24 cellular contexts compared by ENCODE assay signal in genomic region chr17:52395308-52395707, GRCh38.
DNase-seq lines count a peak whose midpoint lies in the region; ATAC-seq, FAIRE-seq and TF ChIP-seq lines count a peak whose summit lies in the region.
"Had no signal": no experiment of that assay in that cellular context is flagged by ENCODE, and none has a peak within 500 bp of the region (broad histone marks: within the 10 kb centered on the region; RNA-seq: fewer than 3 reads in every experiment).

No MANE protein-coding gene starts in this region.

- TF ChIP-seq EP300 in SK-N-SH (IDR thresholded peaks at IDR 0.05; ENCODE audit: borderline replicate concordance in 1 of 2, low read depth in 1 of 2, low read length in 1 of 2) (no peak), H1 (IDR thresholded peaks at IDR 0.05; ENCODE audit: borderline replicate concordance in 1 of 2, low read depth in 2 of 2, low read length in 2 of 2) (no peak)

- TF ChIP-seq RAD21 in SK-N-SH (IDR thresholded peaks at IDR 0.05; ENCODE audit: low read length) (no peak), H1 (IDR thresholded peaks at IDR 0.05 in 1 of 2, conservative IDR thresholded peaks at IDR 0.05 in 1 of 2; ENCODE audit: low read depth in 2 of 2, low read length in 2 of 2) (no peak)

- H3K4me1 Mint-ChIP-seq in stimulated activated memory B cell treated with anti-CD40 and anti-IgM and Interleukin-4, amounts not matched to agents 10 μg/mL and 1 μg/mL and 100 μg/mL, for 72 hours: no peaks in the 10 kb centered on the region
- H3K4me1 Mint-ChIP-seq: B cell; CD14-positive monocyte; CD8-positive, alpha-beta memory T cell; GM23338 had no signal

- H2BK5ac ChIP-seq in H1 (ENCODE audit: low read depth, low read length): no peak overlapping the region

- H3K79me2 ChIP-seq in SK-N-SH (ENCODE audit: insufficient read depth) (no peaks in the 10 kb centered on the region), H1 (ENCODE audit: control insufficient read depth in 1 of 2, insufficient read depth in 2 of 2, low read length in 2 of 2) (no peaks in the 10 kb centered on the region)

- TF ChIP-seq CTCF in SK-N-SH (IDR thresholded peaks at IDR 0.05): no peak
- TF ChIP-seq CTCF in H1 (IDR thresholded peaks at IDR 0.05; ENCODE audit: control extremely low read depth in 1 of 3, insufficient read depth in 1 of 3, low read depth in 1 of 3, low read length in 3 of 3): no peak

- no peak overlapping the region for H3K23ac ChIP-seq in H1 (ENCODE audit: insufficient read length)

- H3K9me2 ChIP-seq in SK-N-SH: no peaks in the 10 kb centered on the region

- FAIRE-seq in H1 (lab: Jason Lieb, UNC): no peak
- FAIRE-seq: A204.1, D721Med, GM12891, GM18507, H54 had no signal

- H3K4me3 ChIP-seq in SK-N-SH (ENCODE audit: low read depth in 2 of 2, low read length in 1 of 2) (no peak overlapping the region), H1 (ENCODE audit: extremely low read depth in 1 of 4, insufficient read depth in 2 of 4, low read depth in 3 of 4, low read length in 4 of 4) (no peak overlapping the region)
- H3K4me3 ChIP-seq: BLaER1 treated with 17β-estradiol and CSF1 and Interleukin-3, amounts not matched to agents 10 nM and 100 nM; GM23338; HAP-1 had no signal

- H3K9me3 Mint-ChIP-seq in stimulated activated memory B cell treated with anti-CD40 and anti-IgM and Interleukin-4, amounts not matched to agents 10 μg/mL and 1 μg/mL and 100 μg/mL, for 72 hours: no peaks in the 10 kb centered on the region

- H3K79me1 ChIP-seq in H1 (ENCODE audit: low read depth, low read length): no peaks in the 10 kb centered on the region

- peaks cover 0 to 4% of the 10 kb centered on the region in 2 experiments; a peak in 2 of 4 replicates for H3K4me1 ChIP-seq in SK-N-SH (ENCODE audit: control insufficient read depth in 1 of 2, insufficient read depth in 2 of 2, low read depth in 1 of 2, low read length in 1 of 2)
- no peaks in the 10 kb centered on the region for H3K4me1 ChIP-seq in H1 (replicated peaks in 1 of 4; ENCODE audit: control insufficient read depth in 3 of 4, insufficient read depth in 4 of 4, low read length in 3 of 4)
- H3K4me1 ChIP-seq: BLaER1 treated with 17β-estradiol and CSF1 and Interleukin-3, amounts not matched to agents 10 nM and 100 nM; HAP-1 had no signal

- no peak for TF ChIP-seq POLR2A in H1 (IDR thresholded peaks at IDR 0.05; ENCODE audit: control extremely low read depth in 1 of 2, low read depth in 2 of 2, low read length in 2 of 2)

- CTCF ChIA-PET in SK-N-SH (lab: Yijun Ruan, JAX): interaction anchor here (1.1 to 5.8 kb wide), 2 partner anchors 11 to 1024 kb away, joined by 4 to 49 read pairs; no protein-coding TSS in a partner anchor
- CTCF ChIA-PET in H1 (lab: Charles Lee; ENCODE audit: partially characterized antibody): interaction anchor here (0.7 kb wide), 1 partner anchor 11 kb away, joined by 3 read pairs; no protein-coding TSS in a partner anchor

- H3K9ac ChIP-seq in SK-N-SH (no peak overlapping the region), H1 (replicated peaks in 1 of 4; ENCODE audit: extremely low read depth in 1 of 4, low read depth in 3 of 4, low read length in 3 of 4) (no peak overlapping the region)
- H3K9ac ChIP-seq: BLaER1 treated with 17β-estradiol and CSF1 and Interleukin-3, amounts not matched to agents 10 nM and 100 nM had no signal

- no peak overlapping the region for H4K8ac ChIP-seq in H1 (ENCODE audit: extremely low read depth, insufficient read depth, low read length)

- H2AFZ ChIP-seq in SK-N-SH (ENCODE audit: low read depth): no peak overlapping the region
- 0 out of 2 replicates have a peak overlapping the region, but pooled peaks have one; percentile 49 for H2AFZ ChIP-seq in H1 (ENCODE audit: low read length)
- H2AFZ ChIP-seq: GM23338 had no signal

- no peak overlapping the region for H4K91ac ChIP-seq in H1 (replicated peaks; ENCODE audit: insufficient read length, low read length)

- H3K27ac ChIP-seq in SK-N-SH (ENCODE audit: low read depth in 2 of 2, low read length in 1 of 2) (no peak overlapping the region), H1 (ENCODE audit: low read depth, low read length) (no peak overlapping the region)
- H3K27ac ChIP-seq: 22Rv1; BLaER1 treated with 17β-estradiol and CSF1 and Interleukin-3, amounts not matched to agents 10 nM and 100 nM had no signal

- no peak overlapping the region for H2AK5ac ChIP-seq in H1 (ENCODE audit: low read depth, low read length)

- no peak overlapping the region for H2BK12ac ChIP-seq in H1 (ENCODE audit: low read depth, low read length)

- H3K4me2 ChIP-seq in SK-N-SH (no peak overlapping the region), H1 (ENCODE audit: insufficient read depth in 1 of 2, low read depth in 2 of 2, low read length in 2 of 2) (no peak overlapping the region)
- H3K4me2 ChIP-seq: BLaER1 treated with 17β-estradiol and CSF1 and Interleukin-3, amounts not matched to agents 10 nM and 100 nM; GM23338 had no signal

- no peak overlapping the region for H3K4ac ChIP-seq in H1 (replicated peaks; ENCODE audit: insufficient read length, low read depth, low read length)

- no peak overlapping the region for H2BK15ac ChIP-seq in H1 (ENCODE audit: low read length)

- 7% methylated on average over 3 of the region's 3 CpGs for WGBS in SK-N-SH (ENCODE audit: low lambda C conversion rate)
- 77% methylated on average over 3 of the region's 3 CpGs; no CpG with 5 or more reads in 1 of the 2 experiments for WGBS in H1 (ENCODE audit: extremely low coverage in 1 of 2, insufficient coverage in 1 of 2, insufficient read length in 1 of 2, insufficient replicate concordance in 2 of 2, low coverage in 1 of 2, low lambda C conversion rate in 2 of 2, missing lambda C conversion rate in 1 of 2), 2 experiments

- no peak overlapping the region for H3K27ac Mint-ChIP-seq in stimulated activated memory B cell treated with anti-CD40 and anti-IgM and Interleukin-4, amounts not matched to agents 10 μg/mL and 1 μg/mL and 100 μg/mL, for 72 hours
- H3K27ac Mint-ChIP-seq: B cell; CD14-positive monocyte; CD4-positive, alpha-beta T cell; CD8-positive, alpha-beta memory T cell; GM23338; HFFc6 had no signal

- H3K27me3 ChIP-seq in SK-N-SH (ENCODE audit: insufficient read depth) (no peaks in the 10 kb centered on the region), H1 (replicated peaks in 1 of 4; ENCODE audit: control insufficient read depth in 3 of 4, extremely low read depth in 1 of 4, insufficient read depth in 3 of 4, low read length in 3 of 4) (no peaks in the 10 kb centered on the region)
- H3K27me3 ChIP-seq: BLaER1 treated with 17β-estradiol and CSF1 and Interleukin-3, amounts not matched to agents 10 nM and 100 nM had no signal

- H3K14ac ChIP-seq in H1 (ENCODE audit: insufficient read length): no peak overlapping the region

- no peak for ATAC-seq in SK-N-SH treated with all-trans-retinoic acid at 6 μM for 48 hours
- ATAC-seq in stimulated activated memory B cell treated with anti-CD40 and anti-IgM and Interleukin-4, amounts not matched to agents 10 μg/mL and 1 μg/mL and 100 μg/mL, for 72 hours: peak; percentile 27
- ATAC-seq: GM23338 had no signal

- POLR2A ChIA-PET in SK-N-SH (lab: Yijun Ruan, JAX) (no interaction called here), H1 (lab: Charles Lee; ENCODE audit: partially characterized antibody) (no interaction called here)

- no peaks in the 10 kb centered on the region for H3K36me3 Mint-ChIP-seq in stimulated activated memory B cell treated with anti-CD40 and anti-IgM and Interleukin-4, amounts not matched to agents 10 μg/mL and 1 μg/mL and 100 μg/mL, for 72 hours
- H3K36me3 Mint-ChIP-seq: CD14-positive monocyte; CD8-positive, alpha-beta memory T cell had no signal

- H2BK120ac ChIP-seq in H1 (replicated peaks; ENCODE audit: low read depth, low read length): no peak overlapping the region

- H3K27me3 Mint-ChIP-seq in stimulated activated memory B cell treated with anti-CD40 and anti-IgM and Interleukin-4, amounts not matched to agents 10 μg/mL and 1 μg/mL and 100 μg/mL, for 72 hours: no peaks in the 10 kb centered on the region
- H3K27me3 Mint-ChIP-seq: B cell; CD4-positive, alpha-beta T cell; CD8-positive, alpha-beta memory T cell had no signal

- H3K9me3 ChIP-seq in SK-N-SH (no peaks in the 10 kb centered on the region), H1 (ENCODE audit: insufficient read depth in 2 of 2, low read depth in 1 of 2, low read length in 1 of 2) (no peaks in the 10 kb centered on the region)
- H3K9me3 ChIP-seq: BLaER1 treated with 17β-estradiol and CSF1 and Interleukin-3, amounts not matched to agents 10 nM and 100 nM; HAP-1 had no signal

- peak; percentile 21 for DNase-seq in SK-N-SH
- no peak for DNase-seq in H1 (ENCODE audit: low read depth in 1 of 2, low spot score in 2 of 2)
- DNase-seq in SW 1271 (lab: John Stamatoyannopoulos, UW): no peak
- no peak for DNase-seq in NCI-H748 treated with DMSO at 0.1 percent for 48 hours (lab: John Stamatoyannopoulos, UW)
- DNase-seq: CD4-positive, alpha-beta T cell; CD8-positive, alpha-beta memory T cell; DMS 273 treated with DMSO at 0.1 percent for 48 hours; DMS79; EL; GF-D8; HFFc6 had no signal

- H3K23me2 ChIP-seq in H1 (ENCODE audit: low read depth, low read length): no peaks in the 10 kb centered on the region

- H4K20me1 ChIP-seq in SK-N-SH (ENCODE audit: insufficient read depth) (no peaks in the 10 kb centered on the region), H1 (replicated peaks in 1 of 2; ENCODE audit: control insufficient read depth in 1 of 2, insufficient read depth in 2 of 2, low read length in 2 of 2) (no peaks in the 10 kb centered on the region)
- H4K20me1 ChIP-seq: BLaER1 treated with 17β-estradiol and CSF1 and Interleukin-3, amounts not matched to agents 10 nM and 100 nM had no signal

- no peak overlapping the region for H3K18ac ChIP-seq in H1 (ENCODE audit: extremely low read depth, low read length)

- no peaks in the 10 kb centered on the region for H3K36me3 ChIP-seq in SK-N-SH (replicated peaks in 1 of 2; ENCODE audit: control insufficient read depth in 1 of 2, insufficient read depth in 2 of 2, low read length in 1 of 2)
- no peaks in the 10 kb centered on the region for H3K36me3 ChIP-seq in H1 (ENCODE audit: control insufficient read depth in 2 of 4, insufficient read depth in 4 of 4, low read length in 3 of 4)
- H3K36me3 ChIP-seq: BLaER1 treated with 17β-estradiol and CSF1 and Interleukin-3, amounts not matched to agents 10 nM and 100 nM; HAP-1 had no signal

- H3K4me3 Mint-ChIP-seq in stimulated activated memory B cell treated with anti-CD40 and anti-IgM and Interleukin-4, amounts not matched to agents 10 μg/mL and 1 μg/mL and 100 μg/mL, for 72 hours: no peak overlapping the region
- H3K4me3 Mint-ChIP-seq: B cell; CD14-positive monocyte; CD4-positive, alpha-beta T cell; CD8-positive, alpha-beta memory T cell; GM23338; HFFc6 had no signal

- no peaks in the 10 kb centered on the region for H3F3A ChIP-seq in SK-N-SH (replicated peaks; ENCODE audit: insufficient read depth)

- H3K56ac ChIP-seq in H1 (replicated peaks; ENCODE audit: insufficient read length, low read depth, low read length): no peak overlapping the region

- no peak overlapping the region for H2BK20ac ChIP-seq in H1 (ENCODE audit: low read length)

- H4K5ac ChIP-seq in H1 (ENCODE audit: insufficient read length, low read depth, low read length): no peak overlapping the region

TF ChIP-seq in SK-N-SH, 30 proteins besides CTCF, POLR2A, EP300 and RAD21 (continues in another document):
- no peak for TF ChIP-seq TAF1 (IDR thresholded peaks at IDR 0.05; ENCODE audit: borderline replicate concordance, low read depth, low read length)

TF ChIP-seq in H1, 55 proteins besides CTCF, POLR2A, EP300 and RAD21 (continues in another document):
- no peak for TF ChIP-seq CBX8 (IDR thresholded peaks at IDR 0.05; ENCODE audit: borderline replicate concordance, low read depth, low read length)
